Comparison of ENCODE assay signal across 8 cellular contexts in the genomic region with DNA sequence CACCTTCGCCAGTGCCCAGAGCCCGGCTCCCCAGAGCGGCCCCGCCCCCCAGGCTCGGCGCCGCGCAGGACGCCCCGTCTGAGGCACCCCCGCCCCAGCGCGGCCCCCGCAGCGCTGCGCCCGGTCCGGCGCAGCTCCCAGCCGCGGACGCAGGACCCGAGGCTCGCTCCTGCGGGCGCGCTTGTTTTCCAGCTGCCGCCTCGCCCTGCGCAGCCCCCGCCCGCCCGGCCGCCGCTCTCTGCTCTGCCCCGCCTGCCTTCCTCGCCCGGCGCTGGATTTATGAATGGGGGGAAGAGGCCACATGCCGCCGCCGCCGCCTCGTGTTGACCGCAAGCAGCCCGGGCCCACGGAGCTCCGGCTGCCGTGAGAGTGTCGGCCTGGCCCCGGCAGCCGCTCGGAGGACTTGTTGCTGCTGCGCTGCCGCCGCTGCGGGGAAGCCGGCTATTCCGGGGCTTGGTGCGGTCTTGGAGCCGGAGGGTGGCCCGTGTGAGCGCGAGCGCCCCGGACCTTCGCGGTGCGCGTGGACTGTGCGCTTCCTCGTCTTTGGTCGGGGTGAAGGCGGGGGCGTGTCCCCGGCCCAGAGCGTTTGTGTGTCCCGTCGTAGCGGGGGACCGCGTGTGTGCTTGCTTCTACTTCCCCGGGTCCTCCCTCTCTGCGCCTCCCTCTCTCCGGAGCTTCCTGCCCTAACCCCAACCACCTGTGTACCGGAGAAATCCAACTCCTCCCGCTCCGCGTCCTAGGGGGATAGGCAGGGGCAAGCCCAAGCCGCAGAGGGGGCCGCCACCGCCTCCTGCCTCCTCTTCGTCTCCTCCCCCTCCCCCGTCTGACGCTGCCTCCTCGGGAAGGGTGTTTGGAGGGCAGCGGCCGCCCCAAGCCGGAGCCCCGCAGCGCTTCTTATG. TPM values are rescaled to one million over a fixed set of nuclear protein-coding genes. Genes with fewer than 3 reads are reported as not detected.
DNase-seq lines count a peak whose midpoint lies in the region; TF ChIP-seq lines count a peak whose summit lies in the region.

No MANE protein-coding gene starts in this region.

- H3K36me3 Mint-ChIP-seq in chondrocyte (ENCODE audit: low read depth) = no peaks in the 10 kb centered on the region

- no peaks in the 10 kb centered on the region for H3K9me3 ChIP-seq in liver (ENCODE audit: control insufficient read depth in 4 of 4, low read length in 3 of 4)

- H3K9ac ChIP-seq in liver (ENCODE audit: low read depth in 1 of 2, low read length in 2 of 2) = no peak overlapping the region

- H3K4me3 Mint-ChIP-seq in chondrocyte (ENCODE audit: unreplicated experiment) = peak overlapping the region; percentile 65

- peaks cover 17% of the 10 kb centered on the region for H3K4me1 Mint-ChIP-seq in chondrocyte (ENCODE audit: low read depth)

- H3K27me3 ChIP-seq in H7 (ENCODE audit: control insufficient read depth, insufficient read depth, low read length) (peaks cover 34% of the 10 kb centered on the region), liver (ENCODE audit: control insufficient read depth in 4 of 4, insufficient read depth in 4 of 4, low read length in 3 of 4) (peaks cover 0 to 2% (median 0%) of the 10 kb centered on the region in 4 donors)

- peaks cover 0 to 18% (median 8%) of the 10 kb centered on the region in 4 donors for H3K4me1 ChIP-seq in liver (ENCODE audit: control insufficient read depth in 4 of 4, insufficient read depth in 4 of 4, low read length in 3 of 4)

- peaks cover 17% of the 10 kb centered on the region for H3K27me3 Mint-ChIP-seq in chondrocyte (ENCODE audit: low read depth)

- TF ChIP-seq CTCF in chondrocyte (IDR thresholded peaks at IDR 0.05) (no peak), liver (IDR thresholded peaks at IDR 0.05; ENCODE audit: low read depth, low read length, missing input control) (no peak)

- TF ChIP-seq RAD21 in liver (IDR thresholded peaks at IDR 0.05) = no peak

- peak overlapping the region; percentile 70 for H3K4me3 ChIP-seq in H7 (ENCODE audit: insufficient read depth, low read depth, low read length)
- peak overlapping the region; percentile 18 to 67 (median 49) for H3K4me3 ChIP-seq in liver (ENCODE audit: low read depth in 1 of 3, low read length in 3 of 3)

- H3K27ac ChIP-seq in liver (ENCODE audit: low read depth in 1 of 2, low read length in 2 of 2) = peak overlapping the region; percentile 45 to 46

- H3K27ac Mint-ChIP-seq in chondrocyte (ENCODE audit: unreplicated experiment) = peak overlapping the region; percentile 32

- H3K36me3 ChIP-seq in H7 (replicated peaks; ENCODE audit: control insufficient read depth, insufficient read depth, low read length) = no peaks in the 10 kb centered on the region
- no peaks in the 10 kb centered on the region for H3K36me3 ChIP-seq in liver (ENCODE audit: control insufficient read depth in 4 of 4, insufficient read depth in 3 of 4, low read depth in 1 of 4, low read length in 3 of 4)

- WGBS in liver = 1% methylated on average over 101 of the region's 101 CpGs

- H3K9me3 Mint-ChIP-seq in chondrocyte (ENCODE audit: low read depth) = no peaks in the 10 kb centered on the region

- DNase-seq in EH (ENCODE audit: low read depth) = peak; percentile 45
- peak; percentile 89 for DNase-seq in H7
- DNase-seq in NCI-H1105 treated with DMSO at 0.1 percent for 48 hours (lab: John Stamatoyannopoulos, UW) = peak; percentile 38
- DNase-seq in activated CD4-positive, CD25-positive, alpha-beta regulatory T cell treated with anti-CD3 and anti-CD28 coated beads, Interleukin-2, amount 50 U/mL, for 16 hours (ENCODE audit: low read depth, low spot score) = peak; percentile 26
- DNase-seq in chondrocyte (ENCODE audit: low spot score) = no peak
- DNase-seq in stimulated activated CD4-positive, alpha-beta T cell treated with anti-CD3 and anti-CD28 coated beads, TNF-alpha, amount 100 ng/mL, for 4 hours (ENCODE audit: low read depth in 3 of 3) = peak; percentile 24 to 47 (median 28)
- no peak for DNase-seq in foreskin melanocyte

TF ChIP-seq in liver, 16 proteins besides CTCF, POLR2A, EP300 and RAD21:
- TF ChIP-seq, protein P1, sequence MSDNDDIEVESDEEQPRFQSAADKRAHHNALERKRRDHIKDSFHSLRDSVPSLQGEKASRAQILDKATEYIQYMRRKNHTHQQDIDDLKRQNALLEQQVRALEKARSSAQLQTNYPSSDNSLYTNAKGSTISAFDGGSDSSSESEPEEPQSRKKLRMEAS (IDR thresholded peaks at IDR 0.05) = no peak
- TF ChIP-seq HNF4G (IDR thresholded peaks at IDR 0.05) = no peak
- no peak for TF ChIP-seq YY1 (IDR thresholded peaks at IDR 0.05)
- TF ChIP-seq HNF4A (conservative IDR thresholded peaks at IDR 0.05) = no peak
- TF ChIP-seq, protein P2, sequence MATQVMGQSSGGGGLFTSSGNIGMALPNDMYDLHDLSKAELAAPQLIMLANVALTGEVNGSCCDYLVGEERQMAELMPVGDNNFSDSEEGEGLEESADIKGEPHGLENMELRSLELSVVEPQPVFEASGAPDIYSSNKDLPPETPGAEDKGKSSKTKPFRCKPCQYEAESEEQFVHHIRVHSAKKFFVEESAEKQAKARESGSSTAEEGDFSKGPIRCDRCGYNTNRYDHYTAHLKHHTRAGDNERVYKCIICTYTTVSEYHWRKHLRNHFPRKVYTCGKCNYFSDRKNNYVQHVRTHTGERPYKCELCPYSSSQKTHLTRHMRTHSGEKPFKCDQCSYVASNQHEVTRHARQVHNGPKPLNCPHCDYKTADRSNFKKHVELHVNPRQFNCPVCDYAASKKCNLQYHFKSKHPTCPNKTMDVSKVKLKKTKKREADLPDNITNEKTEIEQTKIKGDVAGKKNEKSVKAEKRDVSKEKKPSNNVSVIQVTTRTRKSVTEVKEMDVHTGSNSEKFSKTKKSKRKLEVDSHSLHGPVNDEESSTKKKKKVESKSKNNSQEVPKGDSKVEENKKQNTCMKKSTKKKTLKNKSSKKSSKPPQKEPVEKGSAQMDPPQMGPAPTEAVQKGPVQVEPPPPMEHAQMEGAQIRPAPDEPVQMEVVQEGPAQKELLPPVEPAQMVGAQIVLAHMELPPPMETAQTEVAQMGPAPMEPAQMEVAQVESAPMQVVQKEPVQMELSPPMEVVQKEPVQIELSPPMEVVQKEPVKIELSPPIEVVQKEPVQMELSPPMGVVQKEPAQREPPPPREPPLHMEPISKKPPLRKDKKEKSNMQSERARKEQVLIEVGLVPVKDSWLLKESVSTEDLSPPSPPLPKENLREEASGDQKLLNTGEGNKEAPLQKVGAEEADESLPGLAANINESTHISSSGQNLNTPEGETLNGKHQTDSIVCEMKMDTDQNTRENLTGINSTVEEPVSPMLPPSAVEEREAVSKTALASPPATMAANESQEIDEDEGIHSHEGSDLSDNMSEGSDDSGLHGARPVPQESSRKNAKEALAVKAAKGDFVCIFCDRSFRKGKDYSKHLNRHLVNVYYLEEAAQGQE (IDR thresholded peaks at IDR 0.05) = no peak
- no peak for TF ChIP-seq FOXA1 (IDR thresholded peaks at IDR 0.05)
- no peak for TF ChIP-seq NR2F2 (IDR thresholded peaks at IDR 0.05)
- no peak for TF ChIP-seq FOXA2 (IDR thresholded peaks at IDR 0.05)
- TF ChIP-seq, protein P3, sequence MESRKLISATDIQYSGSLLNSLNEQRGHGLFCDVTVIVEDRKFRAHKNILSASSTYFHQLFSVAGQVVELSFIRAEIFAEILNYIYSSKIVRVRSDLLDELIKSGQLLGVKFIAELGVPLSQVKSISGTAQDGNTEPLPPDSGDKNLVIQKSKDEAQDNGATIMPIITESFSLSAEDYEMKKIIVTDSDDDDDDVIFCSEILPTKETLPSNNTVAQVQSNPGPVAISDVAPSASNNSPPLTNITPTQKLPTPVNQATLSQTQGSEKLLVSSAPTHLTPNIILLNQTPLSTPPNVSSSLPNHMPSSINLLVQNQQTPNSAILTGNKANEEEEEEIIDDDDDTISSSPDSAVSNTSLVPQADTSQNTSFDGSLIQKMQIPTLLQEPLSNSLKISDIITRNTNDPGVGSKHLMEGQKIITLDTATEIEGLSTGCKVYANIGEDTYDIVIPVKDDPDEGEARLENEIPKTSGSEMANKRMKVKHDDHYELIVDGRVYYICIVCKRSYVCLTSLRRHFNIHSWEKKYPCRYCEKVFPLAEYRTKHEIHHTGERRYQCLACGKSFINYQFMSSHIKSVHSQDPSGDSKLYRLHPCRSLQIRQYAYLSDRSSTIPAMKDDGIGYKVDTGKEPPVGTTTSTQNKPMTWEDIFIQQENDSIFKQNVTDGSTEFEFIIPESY (IDR thresholded peaks at IDR 0.05) = no peak
- no peak for TF ChIP-seq RXRA (IDR thresholded peaks at IDR 0.05)
- TF ChIP-seq, protein P4, sequence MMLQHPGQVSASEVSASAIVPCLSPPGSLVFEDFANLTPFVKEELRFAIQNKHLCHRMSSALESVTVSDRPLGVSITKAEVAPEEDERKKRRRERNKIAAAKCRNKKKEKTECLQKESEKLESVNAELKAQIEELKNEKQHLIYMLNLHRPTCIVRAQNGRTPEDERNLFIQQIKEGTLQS (IDR thresholded peaks at IDR 0.05) = no peak
- TF ChIP-seq SP1 (IDR thresholded peaks at IDR 0.05) = no peak
- TF ChIP-seq TAF1 (conservative IDR thresholded peaks at IDR 0.05) = no peak
- no peak for TF ChIP-seq JUND (IDR thresholded peaks at IDR 0.05)
- no peak for TF ChIP-seq EGR1 (IDR thresholded peaks at IDR 0.05; ENCODE audit: low read depth in 2 of 2)
- TF ChIP-seq GABPA (IDR thresholded peaks at IDR 0.05 in 1 of 2, conservative IDR thresholded peaks at IDR 0.05 in 1 of 2) = no peak

RNA-seq across cellular contexts. Expression of a gene that starts 0.7 kb away (rescaled TPM):
- 3.3 and 8.6 TPM in 2 replicates for total RNA-seq in H7 (2014; rRNA removed; shearing (Covaris generic))
- 2.7 to 5.2 TPM (median 3.2 TPM) in 3 replicates for total RNA-seq in chondrocyte
- total RNA-seq in liver = 1 to 10 TPM; 1.0 to 2.5 TPM
- polyA plus RNA-seq in liver = 1 to 10 TPM in 1 of 2 donors, under 1 TPM in 1; 0.46 to 1.9 TPM

Comparison
In these comparisons a context has a peak if more than half of its experiments do, and no peak if none do; other contexts are left out.
1. DNase-seq: peak in EH (single experiment), H7 (single experiment), NCI-H1105 treated with DMSO at 0.1 percent for 48 hours (single experiment), activated CD4-positive, CD25-positive, alpha-beta regulatory T cell treated with anti-CD3 and anti-CD28 coated beads, Interleukin-2, amount 50 U/mL, for 16 hours (single experiment) and stimulated activated CD4-positive, alpha-beta T cell treated with anti-CD3 and anti-CD28 coated beads, TNF-alpha, amount 100 ng/mL, for 4 hours (3 of 3); none in chondrocyte (single experiment) and foreskin melanocyte (single experiment).